Comparison of ENCODE assay signal across 1 cellular context in the genomic region with DNA sequence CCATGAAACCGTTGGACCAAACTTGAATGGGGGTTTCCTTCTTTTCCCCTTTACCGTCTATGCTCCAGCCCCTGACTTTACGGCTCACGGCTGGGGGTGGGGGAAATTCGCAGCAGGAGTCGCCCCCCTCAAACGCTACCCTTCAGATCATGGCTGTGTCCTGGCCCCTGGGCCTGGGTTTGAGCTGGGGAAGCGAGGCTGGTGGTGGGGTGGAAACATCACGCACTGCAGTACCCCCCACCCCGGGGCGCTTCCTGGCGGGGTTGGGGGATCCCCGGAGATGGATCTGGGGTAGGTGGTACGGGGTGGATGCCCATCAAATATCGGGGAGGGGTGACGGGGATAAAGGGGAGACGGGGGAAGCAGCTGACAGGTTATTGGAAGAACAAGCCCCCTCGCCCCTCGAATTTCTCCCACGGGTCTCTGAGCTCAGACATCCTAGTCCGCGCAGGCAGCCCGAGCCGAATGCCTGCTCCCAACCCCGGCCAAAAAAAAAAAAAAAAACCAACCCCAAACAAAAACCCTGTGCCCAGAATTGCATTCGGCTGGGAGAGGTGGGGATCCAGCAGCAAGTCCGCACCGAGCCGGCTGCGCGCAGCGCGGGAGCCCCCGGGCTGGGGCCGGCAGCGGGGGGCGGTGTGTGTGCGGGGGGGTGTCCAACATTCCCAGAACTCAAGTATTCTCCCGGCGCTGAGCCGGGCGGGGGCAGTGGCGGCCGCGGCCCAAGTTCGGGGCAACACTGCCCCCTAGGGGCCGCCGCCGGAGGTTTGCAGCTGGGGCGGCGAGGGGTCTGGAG.
TF ChIP-seq lines count a peak whose summit lies in the region.

No MANE protein-coding gene starts in this region.

TF ChIP-seq in HCT116, 20 proteins besides CTCF, POLR2A, EP300 and RAD21 (continued from another document):
- TF ChIP-seq, protein P1, sequence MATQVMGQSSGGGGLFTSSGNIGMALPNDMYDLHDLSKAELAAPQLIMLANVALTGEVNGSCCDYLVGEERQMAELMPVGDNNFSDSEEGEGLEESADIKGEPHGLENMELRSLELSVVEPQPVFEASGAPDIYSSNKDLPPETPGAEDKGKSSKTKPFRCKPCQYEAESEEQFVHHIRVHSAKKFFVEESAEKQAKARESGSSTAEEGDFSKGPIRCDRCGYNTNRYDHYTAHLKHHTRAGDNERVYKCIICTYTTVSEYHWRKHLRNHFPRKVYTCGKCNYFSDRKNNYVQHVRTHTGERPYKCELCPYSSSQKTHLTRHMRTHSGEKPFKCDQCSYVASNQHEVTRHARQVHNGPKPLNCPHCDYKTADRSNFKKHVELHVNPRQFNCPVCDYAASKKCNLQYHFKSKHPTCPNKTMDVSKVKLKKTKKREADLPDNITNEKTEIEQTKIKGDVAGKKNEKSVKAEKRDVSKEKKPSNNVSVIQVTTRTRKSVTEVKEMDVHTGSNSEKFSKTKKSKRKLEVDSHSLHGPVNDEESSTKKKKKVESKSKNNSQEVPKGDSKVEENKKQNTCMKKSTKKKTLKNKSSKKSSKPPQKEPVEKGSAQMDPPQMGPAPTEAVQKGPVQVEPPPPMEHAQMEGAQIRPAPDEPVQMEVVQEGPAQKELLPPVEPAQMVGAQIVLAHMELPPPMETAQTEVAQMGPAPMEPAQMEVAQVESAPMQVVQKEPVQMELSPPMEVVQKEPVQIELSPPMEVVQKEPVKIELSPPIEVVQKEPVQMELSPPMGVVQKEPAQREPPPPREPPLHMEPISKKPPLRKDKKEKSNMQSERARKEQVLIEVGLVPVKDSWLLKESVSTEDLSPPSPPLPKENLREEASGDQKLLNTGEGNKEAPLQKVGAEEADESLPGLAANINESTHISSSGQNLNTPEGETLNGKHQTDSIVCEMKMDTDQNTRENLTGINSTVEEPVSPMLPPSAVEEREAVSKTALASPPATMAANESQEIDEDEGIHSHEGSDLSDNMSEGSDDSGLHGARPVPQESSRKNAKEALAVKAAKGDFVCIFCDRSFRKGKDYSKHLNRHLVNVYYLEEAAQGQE (IDR thresholded peaks at IDR 0.05; ENCODE audit: low read depth): no peak
- TF ChIP-seq POLR2AphosphoS5 (IDR thresholded peaks at IDR 0.05; ENCODE audit: low read depth, low read length): peak; percentile 13; the same call in 1 of the 2 replicates
